18 cellular contexts compared by ENCODE assay signal in genomic region chr10:69760086-69760485, GRCh38. TPM values are rescaled to one million over a fixed set of nuclear protein-coding genes. Genes with fewer than 3 reads are reported as not detected.
DNase-seq lines count a peak whose midpoint lies in the region; ATAC-seq and TF ChIP-seq lines count a peak whose summit lies in the region.
"Had no signal": no experiment of that assay in that cellular context is flagged by ENCODE, and none has a peak within 500 bp of the region (broad histone marks: within the 10 kb centered on the region; RNA-seq: fewer than 3 reads in every experiment).

No MANE protein-coding gene starts in this region.

- no peak for TF ChIP-seq RAD21 in IMR-90 (IDR thresholded peaks at IDR 0.05; ENCODE audit: low read length)

- H3K4me3 Mint-ChIP-seq in CD8-positive, alpha-beta memory T cell = no peak overlapping the region
- H3K4me3 Mint-ChIP-seq: CD14-positive monocyte; CD4-positive, alpha-beta memory T cell; IgD-negative memory B cell had no signal

- no peak overlapping the region for H2BK5ac ChIP-seq in IMR-90 (ENCODE audit: low read depth, low read length, poor library complexity, severe bottlenecking)

- no peaks in the 10 kb centered on the region for H3K36me3 ChIP-seq in IMR-90 (ENCODE audit: control insufficient read depth, insufficient read depth, low read length)
- no peaks in the 10 kb centered on the region for H3K36me3 ChIP-seq in hepatocyte (replicated peaks; ENCODE audit: insufficient read depth, low read depth)
- no peaks in the 10 kb centered on the region for H3K36me3 ChIP-seq in osteoblast (ENCODE audit: insufficient read depth, low read length)
- no peaks in the 10 kb centered on the region for H3K36me3 ChIP-seq in CD8-positive, alpha-beta memory T cell (ENCODE audit: insufficient read depth, low read length)
- H3K36me3 ChIP-seq: BLaER1 had no signal

- H3K27ac ChIP-seq in IMR-90 (ENCODE audit: insufficient read depth, low read length) = no peak overlapping the region; the same call in 1 of the 2 replicates
- H3K27ac ChIP-seq in hepatocyte = peak overlapping the region; percentile 31
- no peak overlapping the region for H3K27ac ChIP-seq in osteoblast (ENCODE audit: low read depth, low read length)
- H3K27ac ChIP-seq in CD8-positive, alpha-beta memory T cell (ENCODE audit: low read depth, low read length) = no peak overlapping the region
- H3K27ac ChIP-seq: BLaER1 had no signal

- no peaks in the 10 kb centered on the region for H3K4me1 Mint-ChIP-seq in CD8-positive, alpha-beta memory T cell
- H3K4me1 Mint-ChIP-seq: CD14-positive monocyte; CD4-positive, alpha-beta memory T cell; IgD-negative memory B cell had no signal

- no peak overlapping the region for H3K56ac ChIP-seq in IMR-90 (ENCODE audit: extremely low read depth, insufficient read depth, low read length)

- H2BK20ac ChIP-seq in IMR-90 (ENCODE audit: low read depth, low read length) = no peak overlapping the region

- no peaks in the 10 kb centered on the region for H3K9me3 Mint-ChIP-seq in CD8-positive, alpha-beta memory T cell
- H3K9me3 Mint-ChIP-seq: CD14-positive monocyte; CD4-positive, alpha-beta memory T cell; IgD-negative memory B cell had no signal

- in situ Hi-C loops in IMR-90 (cut with MboI; ENCODE audit: low sequenced_read_pairs) = no loop called here

- POLR2A ChIA-PET in IMR-90 (lab: Charles Lee; ENCODE audit: unreplicated experiment) = no interaction called here
- POLR2A ChIA-PET in CD8-positive, alpha-beta memory T cell (lab: Charles Lee) = no interaction called here

- H3K79me1 ChIP-seq in IMR-90 (ENCODE audit: low read depth in 1 of 2, low read length in 2 of 2) = no peaks in the 10 kb centered on the region

- H3K27me3 ChIP-seq in IMR-90 (ENCODE audit: control insufficient read depth, insufficient read depth, low read length) = peaks cover 2% of the 10 kb centered on the region; the same call in 1 of the 2 replicates
- no peaks in the 10 kb centered on the region for H3K27me3 ChIP-seq in hepatocyte
- H3K27me3 ChIP-seq in osteoblast (ENCODE audit: insufficient read depth, low read length) = peaks cover 5% of the 10 kb centered on the region
- no peaks in the 10 kb centered on the region for H3K27me3 ChIP-seq in CD8-positive, alpha-beta memory T cell (ENCODE audit: insufficient read depth, low read length, poor library complexity, severe bottlenecking)
- H3K27me3 ChIP-seq: BLaER1 had no signal

- no peak overlapping the region; the same call in 1 of the 2 replicates for H3K4me2 ChIP-seq in IMR-90 (ENCODE audit: low read depth, low read length)
- no peak overlapping the region for H3K4me2 ChIP-seq in hepatocyte
- H3K4me2 ChIP-seq in osteoblast (ENCODE audit: insufficient read depth, low read length) = no peak overlapping the region
- H3K4me2 ChIP-seq: BLaER1 had no signal

- TF ChIP-seq CTCF in IMR-90 (conservative IDR thresholded peaks at IDR 0.05; ENCODE audit: low read depth, low read length) (no peak), hepatocyte (IDR thresholded peaks at IDR 0.05; ENCODE audit: poor library complexity) (no peak), osteoblast (IDR thresholded peaks at IDR 0.05; ENCODE audit: extremely low read depth, low read depth, low read length) (no peak)

- no peak overlapping the region for H3K9ac ChIP-seq in IMR-90 (ENCODE audit: low read depth, low read length)
- H3K9ac ChIP-seq: BLaER1 had no signal

- H3K9me3 ChIP-seq in IMR-90 (ENCODE audit: control insufficient read depth, insufficient read depth, low read length) = no peaks in the 10 kb centered on the region
- no peaks in the 10 kb centered on the region for H3K9me3 ChIP-seq in hepatocyte (ENCODE audit: low read depth)
- H3K9me3 ChIP-seq in osteoblast (ENCODE audit: low read depth, low read length) = no peaks in the 10 kb centered on the region
- H3K9me3 ChIP-seq in CD8-positive, alpha-beta memory T cell (ENCODE audit: low read length) = no peaks in the 10 kb centered on the region
- H3K9me3 ChIP-seq: BLaER1 had no signal

- no peak overlapping the region for H2AFZ ChIP-seq in IMR-90 (replicated peaks; ENCODE audit: low read length, poor library complexity)
- no peak overlapping the region for H2AFZ ChIP-seq in hepatocyte
- no peak overlapping the region for H2AFZ ChIP-seq in osteoblast (ENCODE audit: low read length)

- H3K4ac ChIP-seq in IMR-90 (ENCODE audit: low read depth, low read length) = no peak overlapping the region

- H4K20me1 ChIP-seq in IMR-90 (ENCODE audit: insufficient read depth, low read length) = no peaks in the 10 kb centered on the region
- no peaks in the 10 kb centered on the region for H4K20me1 ChIP-seq in hepatocyte (ENCODE audit: insufficient read depth, poor library complexity, severe bottlenecking)
- no peaks in the 10 kb centered on the region for H4K20me1 ChIP-seq in osteoblast (ENCODE audit: insufficient read depth, low read length)
- H4K20me1 ChIP-seq: BLaER1 had no signal

- DNase-seq in IMR-90 = peak; percentile 68
- DNase-seq in hepatocyte (ENCODE audit: low spot score) = no peak
- DNase-seq in osteoblast (ENCODE audit: insufficient read length, low spot score, missing footprints) = peak; percentile 39
- no peak for DNase-seq in CD8-positive, alpha-beta memory T cell
- DNase-seq in NCI-H1048 (lab: John Stamatoyannopoulos, UW) = no peak
- DNase-seq: Calu3; CD4-positive, alpha-beta memory T cell; DND-41; EL; GOT3; KBM-7 had no signal

- H3K36me3 Mint-ChIP-seq in CD8-positive, alpha-beta memory T cell = no peaks in the 10 kb centered on the region
- H3K36me3 Mint-ChIP-seq: CD14-positive monocyte; CD4-positive, alpha-beta memory T cell; IgD-negative memory B cell had no signal

- peaks cover 4 to 19% of the 10 kb centered on the region in 2 donors for H3K27me3 Mint-ChIP-seq in CD8-positive, alpha-beta memory T cell

- no peak overlapping the region for H2BK15ac ChIP-seq in IMR-90 (ENCODE audit: low read depth, low read length)

- H2AK9ac ChIP-seq in IMR-90 (replicated peaks; ENCODE audit: low read depth, low read length, poor library complexity) = no peak overlapping the region

- no peak for TF ChIP-seq POLR2A in IMR-90 (IDR thresholded peaks at IDR 0.05; ENCODE audit: low read depth, low read length)

- no peak overlapping the region for H4K91ac ChIP-seq in IMR-90 (ENCODE audit: insufficient read depth, low read depth, low read length)

- H3K4me1 ChIP-seq in IMR-90 (ENCODE audit: control insufficient read depth, insufficient read depth, low read length) (peaks cover 20% of the 10 kb centered on the region; the same call in 1 of the 2 replicates), hepatocyte (ENCODE audit: insufficient read depth) (peaks cover 10% of the 10 kb centered on the region), osteoblast (ENCODE audit: insufficient read depth, low read length) (peaks cover 13% of the 10 kb centered on the region)
- no peaks in the 10 kb centered on the region for H3K4me1 ChIP-seq in CD8-positive, alpha-beta memory T cell (ENCODE audit: insufficient read depth, low read length)

- H3K23ac ChIP-seq in IMR-90 (ENCODE audit: low read depth, low read length) = no peak overlapping the region

- dilution Hi-C loops in IMR-90 (cut with HindIII; ENCODE audit: low sequenced_read_pairs, unreplicated experiment) = no loop called here

- H3K18ac ChIP-seq in IMR-90 (ENCODE audit: low read depth, low read length) = no peak overlapping the region

- peak overlapping the region; percentile 14 for H2BK120ac ChIP-seq in IMR-90 (ENCODE audit: low read depth, low read length)

- intact Hi-C loops in IMR-90 (cut with micrococcal nuclease) = no loop called here

- H3K79me2 ChIP-seq in hepatocyte (no peaks in the 10 kb centered on the region), osteoblast (ENCODE audit: insufficient read depth, low read length) (no peaks in the 10 kb centered on the region)

- H3K4me3 ChIP-seq in IMR-90 (ENCODE audit: insufficient read depth, low read depth, low read length) (no peak overlapping the region), hepatocyte (no peak overlapping the region), osteoblast (ENCODE audit: insufficient read depth, low read length) (no peak overlapping the region)
- H3K4me3 ChIP-seq in CD8-positive, alpha-beta memory T cell (ENCODE audit: low read length) = no peak overlapping the region
- H3K4me3 ChIP-seq: BLaER1, GM12878 had no signal

- no CpG with 5 or more reads among the region's 6 CpGs for WGBS in IMR-90 (ENCODE audit: extremely low coverage in 2 of 2, insufficient read length in 1 of 2), 2 experiments
- 62% methylated on average over 6 of the region's 6 CpGs for WGBS in hepatocyte (ENCODE audit: low lambda C conversion rate, missing lambda C conversion rate)

- H4K5ac ChIP-seq in IMR-90 (ENCODE audit: low read depth, low read length) = no peak overlapping the region; the same call in 1 of the 2 replicates

- peak; percentile 50 for ATAC-seq in IMR-90 (ENCODE audit: low read depth)
- no peak for ATAC-seq in GM18520 (IDR thresholded peaks at IDR 0.05; ENCODE audit: unreplicated experiment)
- no peak for ATAC-seq in GM19351 (IDR thresholded peaks at IDR 0.05; ENCODE audit: unreplicated experiment)
- ATAC-seq: GM12878, HCT116 had no signal

- CTCF ChIA-PET in IMR-90 (lab: Yijun Ruan, JAX) = no interaction called here
- CTCF ChIA-PET in CD8-positive, alpha-beta memory T cell (lab: Charles Lee) = no interaction called here

- no peak overlapping the region; the same call in 1 of the 2 replicates for H3K14ac ChIP-seq in IMR-90 (replicated peaks; ENCODE audit: low read depth, low read length)

- H3K9me2 ChIP-seq in hepatocyte (replicated peaks; ENCODE audit: insufficient read depth) = no peaks in the 10 kb centered on the region

- no TSS peak for BruUV-seq in IMR-90 (replicated peaks; lab: Mats Ljungman, UMichigan)

- H3K27ac Mint-ChIP-seq in CD8-positive, alpha-beta memory T cell = no peak overlapping the region
- H3K27ac Mint-ChIP-seq: CD14-positive monocyte; CD4-positive, alpha-beta memory T cell; IgD-negative memory B cell had no signal

- peak overlapping the region in 1 of 2 experiments; percentile 1; a peak in 1 of 4 replicates for H4K8ac ChIP-seq in IMR-90 (ENCODE audit: low read depth in 2 of 2, low read length in 2 of 2)

- H2AK5ac ChIP-seq in IMR-90 (ENCODE audit: low read depth, low read length) = peak overlapping the region; percentile 29; the same call in 1 of the 2 replicates

- H3K9me1 ChIP-seq in IMR-90 (ENCODE audit: insufficient read depth, low read length) = peaks cover 6% of the 10 kb centered on the region; the same call in 1 of the 2 replicates

TF ChIP-seq in IMR-90, 13 proteins besides CTCF, POLR2A, EP300 and RAD21:
- TF ChIP-seq CHD1 (IDR thresholded peaks at IDR 0.05; ENCODE audit: low read depth, low read length) = no peak

RNA-seq across cellular contexts. Expression of gene COL13A1, which starts 41.6 kb away (rescaled TPM):
- total RNA-seq in IMR-90 (2012; rRNA removed) (10.8 and 12.2 TPM in 2 replicates), hepatocyte (2.7 and 4.5 TPM in 2 replicates), osteoblast (1.1 and 1.8 TPM in 2 replicates)
- polyA plus RNA-seq in IMR-90 (2012; rRNA removed) (31.3 and 32.0 TPM in 2 replicates), hepatocyte (5.8 and 8.5 TPM in 2 replicates)
- 19.3 and 25.7 TPM in 2 replicates for polyA plus RNA-seq in IMR-90 (2012; cell fraction: cytosol; rRNA removed)
- polyA plus RNA-seq in IMR-90 (2012; cell fraction: nucleus; rRNA removed; ENCODE audit: low replicate concordance) = 64.7 and 77.6 TPM in 2 replicates
- total RNA-seq in CD8-positive, alpha-beta memory T cell = not detected
- not detected for polyA plus RNA-seq in CD8-positive, alpha-beta memory T cell
- total RNA-seq: CD4-positive, alpha-beta memory T cell; GM12878 had no signal
- polyA plus RNA-seq: CD14-positive monocyte; CD4-positive, alpha-beta memory T cell; IgD-negative memory B cell had no signal

Comparison
In these comparisons a context has a peak if more than half of its experiments do, and no peak if none do; other contexts are left out.
1. DNase-seq: peak in IMR-90 (single experiment) and osteoblast (single experiment); none in hepatocyte (single experiment), CD8-positive, alpha-beta memory T cell (0 of 5) and NCI-H1048 (single experiment).